In the genomic region with DNA sequence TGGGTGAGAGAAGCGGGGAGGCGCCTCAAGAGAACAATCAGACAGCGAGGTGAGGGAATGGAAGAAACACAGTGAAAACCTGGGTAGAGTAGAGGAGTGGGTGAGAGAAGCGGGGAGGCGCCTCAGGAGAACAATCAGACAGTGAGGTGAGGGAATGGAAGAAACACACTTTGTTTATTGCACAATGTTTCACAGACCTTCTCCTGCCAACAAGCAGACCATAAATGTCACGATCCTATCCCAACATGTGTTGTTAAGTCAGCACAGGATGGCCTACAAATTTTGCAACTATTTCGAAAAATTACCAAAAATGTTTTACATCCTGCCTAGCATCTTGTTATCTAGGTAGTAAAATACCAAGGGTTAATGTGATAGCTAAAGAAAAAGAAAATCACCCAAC, we compare ENCODE assay signal across 15 cellular contexts.
DNase-seq lines count a peak whose midpoint lies in the region; ATAC-seq and TF ChIP-seq lines count a peak whose summit lies in the region.
"Had no signal": no experiment of that assay in that cellular context is flagged by ENCODE, and none has a peak within 500 bp of the region (broad histone marks: within the 10 kb centered on the region; RNA-seq: fewer than 3 reads in every experiment).

No MANE protein-coding gene starts in this region.

- intact Hi-C loops in sciatic nerve (cut with DNase I), result no loop called here

- peak; percentile 69 for DNase-seq in EH (ENCODE audit: low read depth)
- peak; percentile 38 for DNase-seq in RPMI7951 (ENCODE audit: low read depth)
- DNase-seq in fibroblast of villous mesenchyme (ENCODE audit: low read depth), result peak; percentile 95
- no peak for DNase-seq in sciatic nerve (ENCODE audit: low spot score)
- no peak for DNase-seq in AG08396 (ENCODE audit: low spot score)
- no peak for DNase-seq in dermis blood vessel endothelial cell
- DNase-seq: amygdala; CD4-positive, alpha-beta memory T cell; hippocampal formation; KBM-7; stimulated activated CD4-positive, alpha-beta T cell treated with anti-CD3 and anti-CD28 coated beads, Interleukin-4, amount 100 ng/mL, for 4 hours; stimulated activated naive CD4-positive, alpha-beta T cell had no signal

- TF ChIP-seq CTCF in fibroblast of villous mesenchyme (IDR thresholded peaks at IDR 0.05; ENCODE audit: insufficient read depth, low read depth, low read length), result no peak

- no peak overlapping the region for H3K4me3 ChIP-seq in fibroblast of villous mesenchyme (ENCODE audit: low read depth, low read length)

- ATAC-seq in sciatic nerve, result peak; percentile 82
- ATAC-seq in GM21381 (IDR thresholded peaks at IDR 0.05; ENCODE audit: unreplicated experiment), result no peak
- no peak for ATAC-seq in HG02588 (IDR thresholded peaks at IDR 0.05; ENCODE audit: unreplicated experiment)
- ATAC-seq: activated CD4-positive, CD25-positive, alpha-beta regulatory T cell treated with anti-CD3 and anti-CD28 coated beads, Interleukin-2, amount 50 U/mL, for 24 hours had no signal

Comparison
In these comparisons a context has a peak if more than half of its experiments do, and no peak if none do; other contexts are left out.
1. DNase-seq: peak in EH (single experiment), RPMI7951 (single experiment) and fibroblast of villous mesenchyme (single experiment); none in sciatic nerve (single experiment), AG08396 (single experiment) and dermis blood vessel endothelial cell (single experiment).